In genomic region chr2:24382363-24383021, GRCh38 we compare ENCODE assay signal across 9 cellular contexts. TPM values are rescaled to one million over a fixed set of nuclear protein-coding genes. Genes with fewer than 3 reads are reported as not detected.
DNase-seq lines count a peak whose midpoint lies in the region; ATAC-seq and TF ChIP-seq lines count a peak whose summit lies in the region.
"Had no signal": no experiment of that assay in that cellular context is flagged by ENCODE, and none has a peak within 500 bp of the region (broad histone marks: within the 10 kb centered on the region; RNA-seq: fewer than 3 reads in every experiment).

No MANE protein-coding gene starts in this region.

- intact Hi-C loops in CD8-positive, alpha-beta T cell (cut with DNase I, micrococcal nuclease): loop anchor here (5.0 to 10.0 kb wide), 5 partner anchors 75 to 558 kb away; no protein-coding TSS in a partner anchor

- H3K4me1 ChIP-seq in CD8-positive, alpha-beta T cell (ENCODE audit: insufficient read depth, low read length): no peaks in the 10 kb centered on the region

- H3K27me3 Mint-ChIP-seq in CD8-positive, alpha-beta T cell (ENCODE audit: low read depth): no peaks in the 10 kb centered on the region
- H3K27me3 Mint-ChIP-seq: stimulated activated naive CD8-positive, alpha-beta T cell treated with anti-CD3 and anti-CD28 coated beads, Interleukin-15, Interleukin-2, amounts not matched to agents 100 ng/mL and 50 ng/mL, for 24 hours had no signal

- no peak overlapping the region for H3K4me3 ChIP-seq in CD8-positive, alpha-beta T cell (ENCODE audit: low read depth, low read length)
- no peak overlapping the region for H3K4me3 ChIP-seq in WI38 (ENCODE audit: low read depth, low read length)
- H3K4me3 ChIP-seq in cardiac fibroblast (replicated peaks in 1 of 2; ENCODE audit: low read depth in 2 of 2, low read length in 2 of 2): no peak overlapping the region

- H3K4me3 Mint-ChIP-seq in CD8-positive, alpha-beta T cell: no peak overlapping the region
- H3K4me3 Mint-ChIP-seq: stimulated activated naive CD8-positive, alpha-beta T cell treated with anti-CD3 and anti-CD28 coated beads, Interleukin-15, Interleukin-2, amounts not matched to agents 100 ng/mL and 50 ng/mL, for 24 hours had no signal

- peak; percentile 57 for TF ChIP-seq CTCF in CD8-positive, alpha-beta T cell (IDR thresholded peaks at IDR 0.05)
- TF ChIP-seq CTCF in WI38 (IDR thresholded peaks at IDR 0.05; ENCODE audit: low read depth, low read length) (peak; percentile 52), cardiac fibroblast (IDR thresholded peaks at IDR 0.05; ENCODE audit: low read depth, low read length) (peak; percentile 74)

- no peak overlapping the region for H3K27ac Mint-ChIP-seq in CD8-positive, alpha-beta T cell
- H3K27ac Mint-ChIP-seq: stimulated activated naive CD8-positive, alpha-beta T cell treated with anti-CD3 and anti-CD28 coated beads, Interleukin-15, Interleukin-2, amounts not matched to agents 100 ng/mL and 50 ng/mL, for 24 hours had no signal

- POLR2A ChIA-PET in CD8-positive, alpha-beta T cell (lab: Charles Lee): no interaction called here

- ATAC-seq in CD8-positive, alpha-beta T cell: peak; percentile 73
- ATAC-seq in GM19397 (IDR thresholded peaks at IDR 0.05; ENCODE audit: unreplicated experiment): no peak

- H3K4me1 Mint-ChIP-seq in CD8-positive, alpha-beta T cell (ENCODE audit: low read depth): no peaks in the 10 kb centered on the region

- no peaks in the 10 kb centered on the region for H3K9me3 ChIP-seq in CD8-positive, alpha-beta T cell (ENCODE audit: low read length)

- CTCF ChIA-PET in CD8-positive, alpha-beta T cell (lab: Charles Lee): interaction anchor here (0.7 kb wide), 1 partner anchor 15 kb away, joined by 3 read pairs; no protein-coding TSS in a partner anchor

- DNase-seq in CD8-positive, alpha-beta T cell: peak; percentile 23 to 69 (median 43)
- DNase-seq in H4 (ENCODE audit: low spot score) (peak; percentile 49), NCI-H2171 (lab: John Stamatoyannopoulos, UW) (peak; percentile 75), cardiac fibroblast (ENCODE audit: low read depth in 2 of 2) (peak; percentile 77 to 81), kidney tubule cell (ENCODE audit: low spot score) (peak; percentile 89)
- peak; percentile 34 for DNase-seq in stimulated activated CD4-positive, alpha-beta T cell treated with anti-CD3 and anti-CD28 coated beads, Interleukin-2, amount 100 ng/mL, for 4 hours (ENCODE audit: low read depth)

- H3K27ac ChIP-seq in CD8-positive, alpha-beta T cell (ENCODE audit: low read depth, low read length): no peak overlapping the region

- no peaks in the 10 kb centered on the region for H3K9me3 Mint-ChIP-seq in CD8-positive, alpha-beta T cell
- H3K9me3 Mint-ChIP-seq: stimulated activated naive CD8-positive, alpha-beta T cell treated with anti-CD3 and anti-CD28 coated beads, Interleukin-15, Interleukin-2, amounts not matched to agents 100 ng/mL and 50 ng/mL, for 24 hours had no signal

- H3K27me3 ChIP-seq in CD8-positive, alpha-beta T cell (ENCODE audit: insufficient read depth, low read length): no peaks in the 10 kb centered on the region

- H3K36me3 Mint-ChIP-seq in CD8-positive, alpha-beta T cell: no peaks in the 10 kb centered on the region

- no peaks in the 10 kb centered on the region for H3K36me3 ChIP-seq in CD8-positive, alpha-beta T cell (ENCODE audit: insufficient read depth, low read length)

RNA-seq across cellular contexts. Expression of gene ITSN2, which starts 22.2 kb away (rescaled TPM):
- total RNA-seq in CD8-positive, alpha-beta T cell: 10 to 100 TPM; 86.0 to 89.3 TPM
- total RNA-seq in H4 (2014; rRNA removed; shearing (Covaris generic)): 5.5 and 8.9 TPM in 2 replicates

Comparison
In these comparisons a context has a peak if more than half of its experiments do, and no peak if none do; other contexts are left out.
1. DNase-seq: peak in every context shown above with its lines; median percentile 89 in kidney tubule cell; 79 in cardiac fibroblast; 75 in NCI-H2171; 49 in H4; 43 in CD8-positive, alpha-beta T cell; 34 in stimulated activated CD4-positive, alpha-beta T cell treated with anti-CD3 and anti-CD28 coated beads, Interleukin-2, amount 100 ng/mL, for 4 hours.